In genomic region chr22:38489142-38489541, GRCh38 we compare ENCODE assay signal across 1 cellular context.
TF ChIP-seq lines count a peak whose summit lies in the region.

No MANE protein-coding gene starts in this region.

TF ChIP-seq in GM12878, 131 proteins besides CTCF, POLR2A, EP300 and RAD21:
- no peak for TF ChIP-seq SUZ12 (IDR thresholded peaks at IDR 0.05; ENCODE audit: unreplicated experiment)
- TF ChIP-seq TCF7 (IDR thresholded peaks at IDR 0.05; ENCODE audit: borderline replicate concordance), result no peak
- no peak for TF ChIP-seq SP1 (IDR thresholded peaks at IDR 0.05; ENCODE audit: low read depth, low read length)
- TF ChIP-seq CEBPB (IDR thresholded peaks at IDR 0.05; ENCODE audit: borderline replicate concordance in 1 of 2, low read depth in 2 of 2, low read length in 2 of 2), result no peak
- TF ChIP-seq IKZF1 (conservative IDR thresholded peaks at IDR 0.05), result no peak
- no peak for TF ChIP-seq WRNIP1 (IDR thresholded peaks at IDR 0.05; ENCODE audit: borderline replicate concordance, low read depth, low read length)
- no peak for TF ChIP-seq HDAC2 (IDR thresholded peaks at IDR 0.05)
- TF ChIP-seq PAX8 (IDR thresholded peaks at IDR 0.05), result no peak
- no peak for TF ChIP-seq SMAD5 (IDR thresholded peaks at IDR 0.05; ENCODE audit: low read depth)
- no peak for TF ChIP-seq BRCA1 (IDR thresholded peaks at IDR 0.05; ENCODE audit: low read depth, low read length)
- TF ChIP-seq IRF5 (IDR thresholded peaks at IDR 0.05; ENCODE audit: borderline replicate concordance), result no peak
- TF ChIP-seq IKZF2 (IDR thresholded peaks at IDR 0.05), result no peak
- TF ChIP-seq CBX5 (IDR thresholded peaks at IDR 0.05; ENCODE audit: low read depth), result no peak
- no peak for TF ChIP-seq TBL1XR1 (IDR thresholded peaks at IDR 0.05; ENCODE audit: low read depth, low read length)
- no peak for TF ChIP-seq BHLHE40 (IDR thresholded peaks at IDR 0.05; ENCODE audit: borderline replicate concordance in 1 of 2, low read depth in 2 of 2, low read length in 1 of 2)
